1 cellular context compared by ENCODE assay signal in the genomic region with DNA sequence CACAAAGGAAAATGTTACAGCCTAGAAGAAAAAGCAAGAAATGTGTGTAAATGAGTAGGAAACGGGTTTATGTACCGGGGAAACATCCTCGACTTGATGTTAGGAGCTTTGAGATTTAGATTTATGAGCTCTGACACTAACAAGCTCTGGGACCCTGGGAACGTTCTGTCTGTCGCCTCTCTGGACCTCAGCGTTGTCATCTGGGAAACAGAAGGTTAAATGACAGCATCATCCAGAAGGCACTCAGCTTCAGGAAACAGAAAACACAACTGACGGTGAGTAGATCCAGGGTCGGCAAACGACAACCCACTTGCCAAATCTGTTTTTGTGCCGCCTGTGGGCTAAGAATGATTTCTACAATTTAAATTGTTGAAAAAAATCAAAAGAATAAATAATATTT.
TF ChIP-seq lines count a peak whose summit lies in the region.

No MANE protein-coding gene starts in this region.

TF ChIP-seq in HCT116, 20 proteins besides CTCF, POLR2A, EP300 and RAD21 (continued from another document):
- TF ChIP-seq, protein P1, sequence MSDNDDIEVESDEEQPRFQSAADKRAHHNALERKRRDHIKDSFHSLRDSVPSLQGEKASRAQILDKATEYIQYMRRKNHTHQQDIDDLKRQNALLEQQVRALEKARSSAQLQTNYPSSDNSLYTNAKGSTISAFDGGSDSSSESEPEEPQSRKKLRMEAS (IDR thresholded peaks at IDR 0.05): no peak
- TF ChIP-seq ZFX (IDR thresholded peaks at IDR 0.05) (no peak), ZNF274 (IDR thresholded peaks at IDR 0.05; ENCODE audit: low read depth, low read length) (no peak), SP1 (IDR thresholded peaks at IDR 0.05; ENCODE audit: low read depth) (no peak), CBX3 (IDR thresholded peaks at IDR 0.05; ENCODE audit: low read depth) (no peak), ELF1 (IDR thresholded peaks at IDR 0.05; ENCODE audit: borderline replicate concordance, low read depth) (no peak), EZH2phosphoT487 (IDR thresholded peaks at IDR 0.05; ENCODE audit: borderline replicate concordance) (no peak), FOSL1 (IDR thresholded peaks at IDR 0.05; ENCODE audit: low read depth) (no peak), TCF7L2 (IDR thresholded peaks at IDR 0.05; ENCODE audit: borderline replicate concordance, extremely low read depth, insufficient read depth, insufficient read length) (no peak), YY1 (IDR thresholded peaks at IDR 0.05; ENCODE audit: extremely low read depth, insufficient replicate concordance, low read depth, low read length) (no peak), POLR2AphosphoS5 (IDR thresholded peaks at IDR 0.05; ENCODE audit: low read depth, low read length) (no peak)
- TF ChIP-seq, protein P2, sequence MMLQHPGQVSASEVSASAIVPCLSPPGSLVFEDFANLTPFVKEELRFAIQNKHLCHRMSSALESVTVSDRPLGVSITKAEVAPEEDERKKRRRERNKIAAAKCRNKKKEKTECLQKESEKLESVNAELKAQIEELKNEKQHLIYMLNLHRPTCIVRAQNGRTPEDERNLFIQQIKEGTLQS (IDR thresholded peaks at IDR 0.05): no peak
- TF ChIP-seq, protein P3, sequence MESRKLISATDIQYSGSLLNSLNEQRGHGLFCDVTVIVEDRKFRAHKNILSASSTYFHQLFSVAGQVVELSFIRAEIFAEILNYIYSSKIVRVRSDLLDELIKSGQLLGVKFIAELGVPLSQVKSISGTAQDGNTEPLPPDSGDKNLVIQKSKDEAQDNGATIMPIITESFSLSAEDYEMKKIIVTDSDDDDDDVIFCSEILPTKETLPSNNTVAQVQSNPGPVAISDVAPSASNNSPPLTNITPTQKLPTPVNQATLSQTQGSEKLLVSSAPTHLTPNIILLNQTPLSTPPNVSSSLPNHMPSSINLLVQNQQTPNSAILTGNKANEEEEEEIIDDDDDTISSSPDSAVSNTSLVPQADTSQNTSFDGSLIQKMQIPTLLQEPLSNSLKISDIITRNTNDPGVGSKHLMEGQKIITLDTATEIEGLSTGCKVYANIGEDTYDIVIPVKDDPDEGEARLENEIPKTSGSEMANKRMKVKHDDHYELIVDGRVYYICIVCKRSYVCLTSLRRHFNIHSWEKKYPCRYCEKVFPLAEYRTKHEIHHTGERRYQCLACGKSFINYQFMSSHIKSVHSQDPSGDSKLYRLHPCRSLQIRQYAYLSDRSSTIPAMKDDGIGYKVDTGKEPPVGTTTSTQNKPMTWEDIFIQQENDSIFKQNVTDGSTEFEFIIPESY (IDR thresholded peaks at IDR 0.05; ENCODE audit: extremely low read depth, insufficient replicate concordance, low read length): no peak
- TF ChIP-seq, protein P4, sequence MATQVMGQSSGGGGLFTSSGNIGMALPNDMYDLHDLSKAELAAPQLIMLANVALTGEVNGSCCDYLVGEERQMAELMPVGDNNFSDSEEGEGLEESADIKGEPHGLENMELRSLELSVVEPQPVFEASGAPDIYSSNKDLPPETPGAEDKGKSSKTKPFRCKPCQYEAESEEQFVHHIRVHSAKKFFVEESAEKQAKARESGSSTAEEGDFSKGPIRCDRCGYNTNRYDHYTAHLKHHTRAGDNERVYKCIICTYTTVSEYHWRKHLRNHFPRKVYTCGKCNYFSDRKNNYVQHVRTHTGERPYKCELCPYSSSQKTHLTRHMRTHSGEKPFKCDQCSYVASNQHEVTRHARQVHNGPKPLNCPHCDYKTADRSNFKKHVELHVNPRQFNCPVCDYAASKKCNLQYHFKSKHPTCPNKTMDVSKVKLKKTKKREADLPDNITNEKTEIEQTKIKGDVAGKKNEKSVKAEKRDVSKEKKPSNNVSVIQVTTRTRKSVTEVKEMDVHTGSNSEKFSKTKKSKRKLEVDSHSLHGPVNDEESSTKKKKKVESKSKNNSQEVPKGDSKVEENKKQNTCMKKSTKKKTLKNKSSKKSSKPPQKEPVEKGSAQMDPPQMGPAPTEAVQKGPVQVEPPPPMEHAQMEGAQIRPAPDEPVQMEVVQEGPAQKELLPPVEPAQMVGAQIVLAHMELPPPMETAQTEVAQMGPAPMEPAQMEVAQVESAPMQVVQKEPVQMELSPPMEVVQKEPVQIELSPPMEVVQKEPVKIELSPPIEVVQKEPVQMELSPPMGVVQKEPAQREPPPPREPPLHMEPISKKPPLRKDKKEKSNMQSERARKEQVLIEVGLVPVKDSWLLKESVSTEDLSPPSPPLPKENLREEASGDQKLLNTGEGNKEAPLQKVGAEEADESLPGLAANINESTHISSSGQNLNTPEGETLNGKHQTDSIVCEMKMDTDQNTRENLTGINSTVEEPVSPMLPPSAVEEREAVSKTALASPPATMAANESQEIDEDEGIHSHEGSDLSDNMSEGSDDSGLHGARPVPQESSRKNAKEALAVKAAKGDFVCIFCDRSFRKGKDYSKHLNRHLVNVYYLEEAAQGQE (IDR thresholded peaks at IDR 0.05; ENCODE audit: low read depth): no peak
TF ChIP-seq in HCT116: peak in this region for 0.
